24 cellular contexts compared by ENCODE assay signal in genomic region chr2:168180483-168180882, GRCh38.
DNase-seq lines count a peak whose midpoint lies in the region; ATAC-seq and TF ChIP-seq lines count a peak whose summit lies in the region.
"Had no signal": no experiment of that assay in that cellular context is flagged by ENCODE, and none has a peak within 500 bp of the region (broad histone marks: within the 10 kb centered on the region; RNA-seq: fewer than 3 reads in every experiment).

No MANE protein-coding gene starts in this region.

- H3K79me2 ChIP-seq in PC-3 (ENCODE audit: low read length) = peaks cover 73% of the 10 kb centered on the region

- WGBS in HUES64 = 71% methylated on average over 5 of the region's 5 CpGs

- H3K9me3 ChIP-seq in HUES64 (ENCODE audit: insufficient read depth, low read depth, low read length) (no peaks in the 10 kb centered on the region), PC-3 (ENCODE audit: low read length) (no peaks in the 10 kb centered on the region)
- H3K9me3 ChIP-seq: A549, breast epithelium, left lung, SJCRH30, thyroid gland had no signal

- H3K36me3 ChIP-seq in HUES64 (ENCODE audit: insufficient read depth, low read length) (no peaks in the 10 kb centered on the region), PC-3 (ENCODE audit: low read depth, low read length) (peaks cover 7% of the 10 kb centered on the region; the same call in 1 of the 2 replicates)
- H3K36me3 ChIP-seq: breast epithelium, left lung, SJCRH30, thyroid gland had no signal

- H3F3A ChIP-seq in PC-3 (ENCODE audit: low read length, unreplicated experiment) = no peaks in the 10 kb centered on the region

- no peak for DNase-seq in PC-3
- DNase-seq in foreskin melanocyte = peak; percentile 47
- DNase-seq in OCI-M2 (lab: John Stamatoyannopoulos, UW; ENCODE audit: unreplicated experiment) = no peak
- no peak for DNase-seq in GM03348 (ENCODE audit: low spot score)
- DNase-seq: activated CD4-positive, alpha-beta T cell treated with anti-CD3 and anti-CD28 coated beads for 48 hours; amniotic stem cell; CD4-positive, alpha-beta memory T cell; DMS 273 treated with DMSO at 0.1 percent for 48 hours; HFFc6; left lung; MM.1S; posterior cingulate gyrus; right cardiac atrium; SJCRH30; stimulated activated CD4-positive, alpha-beta T cell treated with anti-CD3 and anti-CD28 coated beads, Interleukin-2, amount 100 ng/mL, for 24 hours; stimulated activated naive CD8-positive, alpha-beta T cell treated with anti-CD3 and anti-CD28 coated beads, Interleukin-15, amount 100 ng/mL, for 72 hours; thyroid gland; WERI-Rb-1 had no signal

- ATAC-seq in PC-3 = no peak
- no peak for ATAC-seq in HG02798 (IDR thresholded peaks at IDR 0.05; ENCODE audit: poor library complexity, unreplicated experiment)
- ATAC-seq in GM18873 (IDR thresholded peaks at IDR 0.05; ENCODE audit: low FRiP score, unreplicated experiment) = no peak
- ATAC-seq: A549; left lung; right cardiac atrium; stimulated activated naive CD8-positive, alpha-beta T cell treated with anti-CD3 and anti-CD28 coated beads, Interleukin-15, amount 100 ng/mL, for 72 hours had no signal

- H3K9ac ChIP-seq in HUES64 (ENCODE audit: low read depth, low read length) (no peak overlapping the region), PC-3 (ENCODE audit: low read length) (no peak overlapping the region)

- H3K4me3 ChIP-seq in HUES64 (ENCODE audit: low read length) (no peak overlapping the region), PC-3 (ENCODE audit: low read length) (no peak overlapping the region)
- H3K4me3 ChIP-seq: A549, breast epithelium, left lung, SJCRH30, thyroid gland had no signal

- H2AFZ ChIP-seq in PC-3 (ENCODE audit: low read length) = no peak overlapping the region

- POLR2A ChIA-PET in PC-3 (lab: Charles Lee; ENCODE audit: unreplicated experiment) = no interaction called here

- no peaks in the 10 kb centered on the region; the same call in 1 of the 2 replicates for H3K27me3 ChIP-seq in HUES64 (ENCODE audit: insufficient read depth, low read length)
- no peaks in the 10 kb centered on the region for H3K27me3 ChIP-seq in PC-3 (ENCODE audit: low read length)
- H3K27me3 ChIP-seq: breast epithelium, left lung, SJCRH30, thyroid gland had no signal

- H3K27ac ChIP-seq in 22Rv1 = peak overlapping the region; percentile 64
- peak overlapping the region; percentile 60; the same call in 1 of the 2 replicates for H3K27ac ChIP-seq in HUES64 (ENCODE audit: low read depth, low read length)
- no peak overlapping the region for H3K27ac ChIP-seq in PC-3 (ENCODE audit: low read length)
- H3K27ac ChIP-seq: A549, breast epithelium, left lung, SJCRH30, thyroid gland, WERI-Rb-1 had no signal

- BruUV-seq in PC-3 (replicated peaks; lab: Mats Ljungman, UMichigan) = TSS peak; percentile 5

- no peaks in the 10 kb centered on the region for H4K20me1 ChIP-seq in PC-3 (ENCODE audit: low read length)

- H3K4me2 ChIP-seq in PC-3 (ENCODE audit: low read length) = no peak overlapping the region; the same call in 1 of the 2 replicates
- H3K4me2 ChIP-seq: A549 had no signal

- TF ChIP-seq CTCF in 22Rv1 (IDR thresholded peaks at IDR 0.05) (no peak), PC-3 (conservative IDR thresholded peaks at IDR 0.05; ENCODE audit: low read depth, low read length) (no peak)

- intact Hi-C loops in PC-3 (cut with micrococcal nuclease) = no loop called here

- no peaks in the 10 kb centered on the region for H3K9me2 ChIP-seq in PC-3 (replicated peaks; ENCODE audit: low read length)

- peaks cover 61% of the 10 kb centered on the region for H3K4me1 ChIP-seq in HUES64 (ENCODE audit: insufficient read depth, low read length)
- peaks cover 46% of the 10 kb centered on the region for H3K4me1 ChIP-seq in PC-3 (ENCODE audit: insufficient read depth, low read length)
- H3K4me1 ChIP-seq: breast epithelium, SJCRH30, thyroid gland had no signal

- CTCF ChIA-PET in PC-3 (lab: Charles Lee) = interaction anchor here (0.6 kb wide), 1 partner anchor 1401 kb away, joined by 3 read pairs; no protein-coding TSS in a partner anchor
